Comparison of ENCODE assay signal across 9 cellular contexts in genomic region chr3:147582642-147583041, GRCh38.
"Had no signal": no experiment of that assay in that cellular context is flagged by ENCODE, and none has a peak within 500 bp of the region (broad histone marks: within the 10 kb centered on the region; RNA-seq: fewer than 3 reads in every experiment).

No MANE protein-coding gene starts in this region.

- H3K9ac ChIP-seq: GM23248 had no signal

- ATAC-seq: HCT116, HepG2 had no signal

- H3K9me3 ChIP-seq: HAP-1 had no signal

- H3K36me3 ChIP-seq: HAP-1 had no signal

- H3K4me1 ChIP-seq: HAP-1 had no signal

- DNase-seq: GM23248, GOT3, H7, HFFc6, KG1 had no signal

- H3K4me3 ChIP-seq: GM23248, HAP-1 had no signal

- H3K27ac ChIP-seq: GM23248, HL-60 had no signal

- H2AFZ ChIP-seq: GM23248 had no signal
